9 cellular contexts compared by ENCODE assay signal in genomic region chr6:158631678-158632537, GRCh38. TPM values are rescaled to one million over a fixed set of nuclear protein-coding genes. Genes with fewer than 3 reads are reported as not detected.
DNase-seq lines count a peak whose midpoint lies in the region; ATAC-seq, FAIRE-seq and TF ChIP-seq lines count a peak whose summit lies in the region.
"Had no signal": no experiment of that assay in that cellular context is flagged by ENCODE, and none has a peak within 500 bp of the region (broad histone marks: within the 10 kb centered on the region; RNA-seq: fewer than 3 reads in every experiment).

No MANE protein-coding gene starts in this region.

- no peaks in the 10 kb centered on the region for H3K9me2 ChIP-seq in hepatocyte (replicated peaks; ENCODE audit: insufficient read depth)

- TF ChIP-seq RAD21 in IMR-90 (IDR thresholded peaks at IDR 0.05; ENCODE audit: low read length), result no peak

- H2BK120ac ChIP-seq in IMR-90 (ENCODE audit: low read depth, low read length), result peak overlapping the region; percentile 64

- peak; percentile 63; the same call in 1 of the 2 replicates for TF ChIP-seq POLR2A in IMR-90 (IDR thresholded peaks at IDR 0.05; ENCODE audit: low read depth, low read length)

- peak overlapping the region; percentile 83 for H3K4ac ChIP-seq in IMR-90 (ENCODE audit: low read depth, low read length)

- in situ Hi-C loops in IMR-90 (cut with MboI; ENCODE audit: low sequenced_read_pairs), result loop anchor here (25.0 kb wide), 1 partner anchor 1080 kb away; no protein-coding TSS in a partner anchor

- H4K5ac ChIP-seq in IMR-90 (ENCODE audit: low read depth, low read length), result peak overlapping the region; percentile 72

- no peak overlapping the region; the same call in 2 of the 3 replicates for H2BK15ac ChIP-seq in IMR-90 (ENCODE audit: low read depth, low read length)

- H2AFZ ChIP-seq in IMR-90 (replicated peaks; ENCODE audit: low read length, poor library complexity) (peak overlapping the region; percentile 52), hepatocyte (no peak overlapping the region)

- H4K20me1 ChIP-seq in IMR-90 (ENCODE audit: insufficient read depth, low read length) (peaks cover 12% of the 10 kb centered on the region; the same call in 1 of the 2 replicates), hepatocyte (ENCODE audit: insufficient read depth, poor library complexity, severe bottlenecking) (no peaks in the 10 kb centered on the region)

- DNase-seq in IMR-90 (peak; percentile 97), hepatocyte (ENCODE audit: low spot score) (peak; percentile 68), small intestine (peak; percentile 93), midbrain (lab: John Stamatoyannopoulos, UW) (no peak), Caco-2 (no peak)
- no peak for DNase-seq in activated naive CD8-positive, alpha-beta T cell treated with anti-CD3 and anti-CD28 coated beads, Interleukin-2, amount 50 U/mL, for 24 hours
- DNase-seq in activated CD4-positive, CD25-positive, alpha-beta regulatory T cell treated with anti-CD3 and anti-CD28 coated beads, Interleukin-2, amount 50 U/mL, for 72 hours, result no peak

- TF ChIP-seq CTCF in IMR-90 (conservative IDR thresholded peaks at IDR 0.05; ENCODE audit: low read depth, low read length) (no peak), hepatocyte (IDR thresholded peaks at IDR 0.05; ENCODE audit: poor library complexity) (no peak), Caco-2 (IDR thresholded peaks at IDR 0.05; ENCODE audit: insufficient read depth in 1 of 2, low read depth in 1 of 2, low read length in 1 of 2, severe bottlenecking in 1 of 2, unreplicated experiment in 1 of 2) (no peak)

- H4K91ac ChIP-seq in IMR-90 (ENCODE audit: insufficient read depth, low read depth, low read length), result peak overlapping the region; percentile 47; the same call in 1 of the 2 replicates

- H3K27ac ChIP-seq in IMR-90 (ENCODE audit: insufficient read depth, low read length) (peak overlapping the region; percentile 79), hepatocyte (peak overlapping the region; percentile 76), small intestine (ENCODE audit: low read depth in 1 of 2, low read length in 1 of 2) (peak overlapping the region; percentile 89 to 95)
- H3K27ac ChIP-seq: KMS-11 had no signal

- H3K9me3 ChIP-seq in IMR-90 (ENCODE audit: control insufficient read depth, insufficient read depth, low read length), result no peaks in the 10 kb centered on the region
- H3K9me3 ChIP-seq in hepatocyte (ENCODE audit: low read depth), result no peaks in the 10 kb centered on the region
- no peaks in the 10 kb centered on the region for H3K9me3 ChIP-seq in small intestine (ENCODE audit: control insufficient read depth, low read depth)
- H3K9me3 ChIP-seq in Caco-2, result no peaks in the 10 kb centered on the region

- peaks cover 5 to 61% of the 10 kb centered on the region in 2 experiments for H3K79me1 ChIP-seq in IMR-90 (ENCODE audit: low read depth in 1 of 2, low read length in 2 of 2)

- peak overlapping the region; percentile 23 for H3K9ac ChIP-seq in IMR-90 (ENCODE audit: low read depth, low read length)
- H3K9ac ChIP-seq: KMS-11 had no signal

- peak overlapping the region; percentile 27; the same call in 1 of the 2 replicates for H3K56ac ChIP-seq in IMR-90 (ENCODE audit: extremely low read depth, insufficient read depth, low read length)

- ATAC-seq in IMR-90 (ENCODE audit: low read depth), result peak; percentile 92
- no peak for ATAC-seq in activated naive CD8-positive, alpha-beta T cell treated with anti-CD3 and anti-CD28 coated beads, Interleukin-2, amount 50 U/mL, for 24 hours
- no peak for ATAC-seq in HG02840 (IDR thresholded peaks at IDR 0.05; ENCODE audit: low FRiP score, unreplicated experiment)

- POLR2A ChIA-PET in IMR-90 (lab: Charles Lee; ENCODE audit: unreplicated experiment) (no interaction called here), Caco-2 (lab: Charles Lee) (no interaction called here)

- peak overlapping the region; percentile 68; the same call in 1 of the 2 replicates for H3K18ac ChIP-seq in IMR-90 (ENCODE audit: low read depth, low read length)

- peak overlapping the region; percentile 56 for H2BK5ac ChIP-seq in IMR-90 (ENCODE audit: low read depth, low read length, poor library complexity, severe bottlenecking)

- H3K36me3 ChIP-seq in IMR-90 (ENCODE audit: control insufficient read depth, insufficient read depth, low read length) (peaks cover 32% of the 10 kb centered on the region), hepatocyte (replicated peaks; ENCODE audit: insufficient read depth, low read depth) (no peaks in the 10 kb centered on the region), small intestine (ENCODE audit: control insufficient read depth in 2 of 2, insufficient read depth in 2 of 2, low read length in 2 of 2) (peaks cover 3 to 19% of the 10 kb centered on the region in 2 donors), Caco-2 (ENCODE audit: control insufficient read depth, insufficient read depth, low read length) (peaks cover 3% of the 10 kb centered on the region; the same call in 1 of the 2 replicates)

- peak overlapping the region; percentile 64 for H3K14ac ChIP-seq in IMR-90 (replicated peaks; ENCODE audit: low read depth, low read length)

- intact Hi-C loops in IMR-90 (cut with micrococcal nuclease) (no loop called here), Caco-2 (cut with micrococcal nuclease; ENCODE audit: unreplicated experiment) (no loop called here)

- no peak overlapping the region for H3K4me3 ChIP-seq in IMR-90 (ENCODE audit: insufficient read depth, low read depth, low read length)
- H3K4me3 ChIP-seq in hepatocyte, result no peak overlapping the region
- H3K4me3 ChIP-seq in small intestine (ENCODE audit: low read depth in 1 of 2, low read length in 2 of 2), result no peak overlapping the region
- no peak overlapping the region for H3K4me3 ChIP-seq in Caco-2 (ENCODE audit: low read depth, low read length)

- H3K27ac Mint-ChIP-seq in activated naive CD8-positive, alpha-beta T cell treated with anti-CD3 and anti-CD28 coated beads, Interleukin-2, amount 50 U/mL, for 24 hours, result peak overlapping the region; percentile 77
- H3K27ac Mint-ChIP-seq in Caco-2 (ENCODE audit: unreplicated experiment), result no peak overlapping the region

- dilution Hi-C loops in IMR-90 (cut with HindIII; ENCODE audit: low sequenced_read_pairs, unreplicated experiment), result no loop called here

- BruUV-seq in IMR-90 (replicated peaks; lab: Mats Ljungman, UMichigan) (no TSS peak), Caco-2 (replicated peaks; lab: Mats Ljungman, UMichigan) (no TSS peak)

- H3K27me3 ChIP-seq in IMR-90 (ENCODE audit: control insufficient read depth, insufficient read depth, low read length) (no peaks in the 10 kb centered on the region), hepatocyte (no peaks in the 10 kb centered on the region), small intestine (ENCODE audit: control insufficient read depth in 2 of 2, insufficient read depth in 2 of 2, low read length in 2 of 2) (no peaks in the 10 kb centered on the region), Caco-2 (replicated peaks; ENCODE audit: control insufficient read depth, insufficient read depth, low read length) (no peaks in the 10 kb centered on the region; the same call in 1 of the 2 replicates)

- H2AK9ac ChIP-seq in IMR-90 (replicated peaks; ENCODE audit: low read depth, low read length, poor library complexity), result peak overlapping the region; percentile 89

- peak overlapping the region; percentile 89 for H2AK5ac ChIP-seq in IMR-90 (ENCODE audit: low read depth, low read length)

- H3K36me3 Mint-ChIP-seq in activated naive CD8-positive, alpha-beta T cell treated with anti-CD3 and anti-CD28 coated beads, Interleukin-2, amount 50 U/mL, for 24 hours (ENCODE audit: low read depth), result peaks cover 58% of the 10 kb centered on the region
- H3K36me3 Mint-ChIP-seq in Caco-2 (ENCODE audit: insufficient read depth, unreplicated experiment), result peaks cover 60% of the 10 kb centered on the region

- peaks cover 14% of the 10 kb centered on the region for H3K4me1 ChIP-seq in IMR-90 (ENCODE audit: control insufficient read depth, insufficient read depth, low read length)
- peaks cover 11% of the 10 kb centered on the region for H3K4me1 ChIP-seq in hepatocyte (ENCODE audit: insufficient read depth)
- peaks cover 0 to 7% of the 10 kb centered on the region in 2 donors for H3K4me1 ChIP-seq in small intestine (ENCODE audit: control insufficient read depth in 2 of 2, insufficient read depth in 1 of 2, low read depth in 1 of 2, low read length in 1 of 2)
- no peaks in the 10 kb centered on the region for H3K4me1 ChIP-seq in Caco-2

- no peak overlapping the region; the same call in 1 of the 2 replicates for H2BK20ac ChIP-seq in IMR-90 (ENCODE audit: low read depth, low read length)

- peak overlapping the region; percentile 70 for H3K4me2 ChIP-seq in IMR-90 (ENCODE audit: low read depth, low read length)
- H3K4me2 ChIP-seq in hepatocyte, result peak overlapping the region; percentile 41
- H3K4me2 ChIP-seq: KMS-11 had no signal

- CTCF ChIA-PET in IMR-90 (lab: Yijun Ruan, JAX), result interaction anchor here (0.5 to 0.6 kb wide), 2 partner anchors 28 to 306 kb away, joined by 3 to 6 read pairs; no protein-coding TSS in a partner anchor
- CTCF ChIA-PET in Caco-2 (lab: Charles Lee), result no interaction called here

- no peaks in the 10 kb centered on the region for H3K79me2 ChIP-seq in hepatocyte

- no peaks in the 10 kb centered on the region for H3K9me3 Mint-ChIP-seq in activated naive CD8-positive, alpha-beta T cell treated with anti-CD3 and anti-CD28 coated beads, Interleukin-2, amount 50 U/mL, for 24 hours
- no peaks in the 10 kb centered on the region for H3K9me3 Mint-ChIP-seq in Caco-2 (ENCODE audit: unreplicated experiment)

- no peak overlapping the region for H3K4me3 Mint-ChIP-seq in activated naive CD8-positive, alpha-beta T cell treated with anti-CD3 and anti-CD28 coated beads, Interleukin-2, amount 50 U/mL, for 24 hours
- H3K4me3 Mint-ChIP-seq in Caco-2 (ENCODE audit: unreplicated experiment), result no peak overlapping the region

- peaks cover 33% of the 10 kb centered on the region for H3K4me1 Mint-ChIP-seq in activated naive CD8-positive, alpha-beta T cell treated with anti-CD3 and anti-CD28 coated beads, Interleukin-2, amount 50 U/mL, for 24 hours
- peaks cover 7% of the 10 kb centered on the region for H3K4me1 Mint-ChIP-seq in Caco-2 (ENCODE audit: low read depth, unreplicated experiment)

- peak overlapping the region; percentile 0 to 81; a peak in 3 of 4 replicates for H4K8ac ChIP-seq in IMR-90 (ENCODE audit: low read depth in 2 of 2, low read length in 2 of 2)

- no peaks in the 10 kb centered on the region for H3K27me3 Mint-ChIP-seq in activated naive CD8-positive, alpha-beta T cell treated with anti-CD3 and anti-CD28 coated beads, Interleukin-2, amount 50 U/mL, for 24 hours
- H3K27me3 Mint-ChIP-seq in Caco-2 (ENCODE audit: insufficient read depth, unreplicated experiment), result no peaks in the 10 kb centered on the region

- H3K23ac ChIP-seq in IMR-90 (ENCODE audit: low read depth, low read length), result peak overlapping the region; percentile 63; the same call in 1 of the 2 replicates

- 13% methylated on average over 7 of the region's 19 CpGs; no CpG with 5 or more reads in 1 of the 2 experiments for WGBS in IMR-90 (ENCODE audit: extremely low coverage in 2 of 2, insufficient read length in 1 of 2), 2 experiments
- 53% methylated on average over 19 of the region's 19 CpGs for WGBS in hepatocyte (ENCODE audit: low lambda C conversion rate, missing lambda C conversion rate)
- 23 to 32% (median 30%) methylated on average over 19 of the region's 19 CpGs for WGBS in small intestine, 3 donors

- no peak for FAIRE-seq in small intestine (lab: Jason Lieb, UNC)

- H3K9me1 ChIP-seq in IMR-90 (ENCODE audit: insufficient read depth, low read length), result peaks cover 18% of the 10 kb centered on the region

RNA-seq across cellular contexts. Expression of gene DYNLT1, which starts 12.6 kb away (rescaled TPM):
- total RNA-seq in IMR-90 (2012; rRNA removed), result 187 and 235 TPM in 2 replicates
- 338 and 349 TPM in 2 replicates for polyA plus RNA-seq in IMR-90 (2012; rRNA removed)
- polyA plus RNA-seq in IMR-90 (2012; cell fraction: cytosol; rRNA removed), result 134 and 310 TPM in 2 replicates
- polyA plus RNA-seq in IMR-90 (2012; cell fraction: nucleus; rRNA removed; ENCODE audit: low replicate concordance), result 32.9 and 226 TPM in 2 replicates
- total RNA-seq in hepatocyte, result 81.4 and 82.6 TPM in 2 replicates
- 180 and 219 TPM in 2 replicates for polyA plus RNA-seq in hepatocyte
- polyA plus RNA-seq in small intestine, result 100 to 1,000 TPM; 242 to 451 (median 373) TPM
- total RNA-seq in Caco-2 (2022), result 95.6 and 96.6 TPM in 2 replicates

RNA-seq across cellular contexts. Expression of gene SYTL3, which starts 17.9 kb away (rescaled TPM):
- total RNA-seq in IMR-90 (2012; rRNA removed) (3.6 and 4.3 TPM in 2 replicates), hepatocyte (1.4 and 1.7 TPM in 2 replicates), Caco-2 (2022) (0.86 and 1.1 TPM in 2 replicates)
- polyA plus RNA-seq in IMR-90 (2012; rRNA removed) (2.8 and 2.9 TPM in 2 replicates), hepatocyte (1.5 and 3.1 TPM in 2 replicates), small intestine (1 to 10 TPM; 3.6 to 5.7 (median 5.1) TPM)
- polyA plus RNA-seq in IMR-90 (2012; cell fraction: cytosol; rRNA removed), result 1.6 and 2.4 TPM in 2 replicates
- 3.8 and 6.6 TPM in 2 replicates for polyA plus RNA-seq in IMR-90 (2012; cell fraction: nucleus; rRNA removed; ENCODE audit: low replicate concordance)

Comparison
In these comparisons a context has a peak if more than half of its experiments do, and no peak if none do; other contexts are left out.
1. DNase-seq: peak in IMR-90 (single experiment), hepatocyte (single experiment) and small intestine (single experiment); none in activated naive CD8-positive, alpha-beta T cell treated with anti-CD3 and anti-CD28 coated beads, Interleukin-2, amount 50 U/mL, for 24 hours (single experiment), midbrain (single experiment), Caco-2 (0 of 2) and activated CD4-positive, CD25-positive, alpha-beta regulatory T cell treated with anti-CD3 and anti-CD28 coated beads, Interleukin-2, amount 50 U/mL, for 72 hours (single experiment).
2. Peak in every context shown above with its lines, with median percentiles within 50 percentile points of each other: H3K27ac ChIP-seq.